In genomic region chr7:114959931-114960330, GRCh38 we compare ENCODE assay signal across 12 cellular contexts. TPM values are rescaled to one million over a fixed set of nuclear protein-coding genes. Genes with fewer than 3 reads are reported as not detected.
DNase-seq lines count a peak whose midpoint lies in the region; ATAC-seq and TF ChIP-seq lines count a peak whose summit lies in the region.
"Had no signal": no experiment of that assay in that cellular context is flagged by ENCODE, and none has a peak within 500 bp of the region (broad histone marks: within the 10 kb centered on the region; RNA-seq: fewer than 3 reads in every experiment).

No MANE protein-coding gene starts in this region.

- ATAC-seq in activated naive CD4-positive, alpha-beta T cell treated with anti-CD3 and anti-CD28 coated beads, Interleukin-2, amount 50 U/mL, for 72 hours = peak; percentile 79 to 91
- peak; percentile 77 for ATAC-seq in HG02763 (IDR thresholded peaks at IDR 0.05; ENCODE audit: unreplicated experiment)
- ATAC-seq in PC-3 = no peak
- ATAC-seq: left cardiac atrium, right lobe of liver had no signal

- H3F3A ChIP-seq in PC-3 (ENCODE audit: low read length, unreplicated experiment) = no peaks in the 10 kb centered on the region

- intact Hi-C loops in PC-3 (cut with micrococcal nuclease) = no loop called here

- H3K4me2 ChIP-seq in OCI-LY3 (ENCODE audit: low read length) (peak overlapping the region; percentile 57), PC-3 (ENCODE audit: low read length) (no peak overlapping the region)

- H3K79me2 ChIP-seq in OCI-LY3 (ENCODE audit: low read length) = peaks cover 100% of the 10 kb centered on the region
- H3K79me2 ChIP-seq in PC-3 (ENCODE audit: low read length) = no peaks in the 10 kb centered on the region

- H3K36me3 Mint-ChIP-seq in activated naive CD4-positive, alpha-beta T cell treated with anti-CD3 and anti-CD28 coated beads, Interleukin-2, amount 50 U/mL, for 72 hours = peaks cover 15 to 32% of the 10 kb centered on the region in 2 donors
- peaks cover 53% of the 10 kb centered on the region for H3K36me3 Mint-ChIP-seq in activated naive CD4-positive, alpha-beta T cell treated with anti-CD3 and anti-CD28 coated beads, Interleukin-2, amount 10 ng/mL, durations not matched to agents 7 days and 5 days

- no peak overlapping the region for H3K9ac ChIP-seq in OCI-LY3 (ENCODE audit: low read length)
- H3K9ac ChIP-seq in PC-3 (ENCODE audit: low read length) = no peak overlapping the region

- in situ Hi-C loops in G401 (cut with HindIII; ENCODE audit: low sequenced_read_pairs) = no loop called here

- H3K4me1 ChIP-seq in OCI-LY3 (ENCODE audit: low read length) (peaks cover 63% of the 10 kb centered on the region), PC-3 (ENCODE audit: insufficient read depth, low read length) (no peaks in the 10 kb centered on the region)
- H3K4me1 ChIP-seq: Peyer's patch, right lobe of liver had no signal

- H3K27ac ChIP-seq in OCI-LY3 (ENCODE audit: low read length) = peak overlapping the region; percentile 53
- H3K27ac ChIP-seq in PC-3 (ENCODE audit: low read length) = no peak overlapping the region
- H3K27ac ChIP-seq: Peyer's patch, right lobe of liver had no signal

- H3K36me3 ChIP-seq in OCI-LY3 (replicated peaks; ENCODE audit: low read depth, low read length) (peaks cover 52% of the 10 kb centered on the region), PC-3 (ENCODE audit: low read depth, low read length) (no peaks in the 10 kb centered on the region)
- H3K36me3 ChIP-seq: Peyer's patch, right lobe of liver had no signal

- no peaks in the 10 kb centered on the region for H3K9me2 ChIP-seq in PC-3 (replicated peaks; ENCODE audit: low read length)

- peak overlapping the region; percentile 30; the same call in 1 of the 2 replicates for H3K4me3 ChIP-seq in OCI-LY3 (ENCODE audit: low read length)
- H3K4me3 ChIP-seq in PC-3 (ENCODE audit: low read length) = no peak overlapping the region
- H3K4me3 ChIP-seq: Peyer's patch, right lobe of liver had no signal

- DNase-seq in activated naive CD4-positive, alpha-beta T cell treated with anti-CD3 and anti-CD28 coated beads, Interleukin-2, amount 50 U/mL, for 72 hours (ENCODE audit: low spot score in 2 of 2) = no peak
- DNase-seq in activated naive CD4-positive, alpha-beta T cell treated with anti-CD3 and anti-CD28 coated beads, Interleukin-2, amount 10 ng/mL, durations not matched to agents 7 days and 5 days = no peak
- DNase-seq in stromal cell of bone marrow (ENCODE audit: low read depth) = peak; percentile 82
- no peak for DNase-seq in G401 (ENCODE audit: low spot score)
- DNase-seq in PC-3 = no peak
- DNase-seq in NCI-H2029 treated with DMSO at 0.1 percent for 48 hours (lab: John Stamatoyannopoulos, UW) = no peak
- DNase-seq: activated CD4-positive, alpha-beta T cell treated with anti-CD3 and anti-CD28 coated beads, Interleukin-2, amount 50 U/mL, for 48 hours; left cardiac atrium; Peyer's patch; right lobe of liver had no signal

- no TSS peak for BruUV-seq in PC-3 (replicated peaks; lab: Mats Ljungman, UMichigan)

- peaks cover 0 to 3% of the 10 kb centered on the region in 2 donors for H3K9me3 Mint-ChIP-seq in activated naive CD4-positive, alpha-beta T cell treated with anti-CD3 and anti-CD28 coated beads, Interleukin-2, amount 50 U/mL, for 72 hours
- no peaks in the 10 kb centered on the region for H3K9me3 Mint-ChIP-seq in activated naive CD4-positive, alpha-beta T cell treated with anti-CD3 and anti-CD28 coated beads, Interleukin-2, amount 10 ng/mL, durations not matched to agents 7 days and 5 days

- POLR2A ChIA-PET in PC-3 (lab: Charles Lee; ENCODE audit: unreplicated experiment) = no interaction called here

- H4K20me1 ChIP-seq in OCI-LY3 (ENCODE audit: insufficient read depth, low read length) (peaks cover 94% of the 10 kb centered on the region), PC-3 (ENCODE audit: low read length) (no peaks in the 10 kb centered on the region)

- H3K4me3 Mint-ChIP-seq in activated naive CD4-positive, alpha-beta T cell treated with anti-CD3 and anti-CD28 coated beads, Interleukin-2, amount 10 ng/mL, durations not matched to agents 7 days and 5 days = no peak overlapping the region

- peaks cover 42% of the 10 kb centered on the region for H3K4me1 Mint-ChIP-seq in activated naive CD4-positive, alpha-beta T cell treated with anti-CD3 and anti-CD28 coated beads, Interleukin-2, amount 10 ng/mL, durations not matched to agents 7 days and 5 days

- H3K27me3 Mint-ChIP-seq in activated naive CD4-positive, alpha-beta T cell treated with anti-CD3 and anti-CD28 coated beads, Interleukin-2, amount 10 ng/mL, durations not matched to agents 7 days and 5 days = no peaks in the 10 kb centered on the region

- H3K27ac Mint-ChIP-seq in activated naive CD4-positive, alpha-beta T cell treated with anti-CD3 and anti-CD28 coated beads, Interleukin-2, amount 50 U/mL, for 72 hours = no peak overlapping the region
- no peak overlapping the region for H3K27ac Mint-ChIP-seq in activated naive CD4-positive, alpha-beta T cell treated with anti-CD3 and anti-CD28 coated beads, Interleukin-2, amount 10 ng/mL, durations not matched to agents 7 days and 5 days

- H2AFZ ChIP-seq in OCI-LY3 (ENCODE audit: low read depth, low read length) (no peak overlapping the region), PC-3 (ENCODE audit: low read length) (no peak overlapping the region)

- no peak for TF ChIP-seq CTCF in OCI-LY3 (IDR thresholded peaks at IDR 0.05; ENCODE audit: low read depth, low read length)
- no peak for TF ChIP-seq CTCF in PC-3 (conservative IDR thresholded peaks at IDR 0.05; ENCODE audit: low read depth, low read length)

- H3K27me3 ChIP-seq in OCI-LY3 (ENCODE audit: low read depth, low read length) = no peaks in the 10 kb centered on the region
- H3K27me3 ChIP-seq in PC-3 (ENCODE audit: low read length) = no peaks in the 10 kb centered on the region
- H3K27me3 ChIP-seq: Peyer's patch, right lobe of liver had no signal

- CTCF ChIA-PET in activated naive CD4-positive, alpha-beta T cell treated with anti-CD3 and anti-CD28 coated beads, Interleukin-2, amount 10 ng/mL, durations not matched to agents 7 days and 5 days (lab: Charles Lee) = no interaction called here
- CTCF ChIA-PET in PC-3 (lab: Charles Lee) = no interaction called here

- no peaks in the 10 kb centered on the region for H3K9me3 ChIP-seq in OCI-LY3 (ENCODE audit: insufficient read depth, low read length)
- H3K9me3 ChIP-seq in PC-3 (ENCODE audit: low read length) = no peaks in the 10 kb centered on the region
- H3K9me3 ChIP-seq: Peyer's patch, right lobe of liver had no signal

RNA-seq across cellular contexts. Expression of gene MDFIC, which starts 38.0 kb away (rescaled TPM):
- 10 to 100 TPM; 41.0 to 86.0 TPM for total RNA-seq in activated naive CD4-positive, alpha-beta T cell treated with anti-CD3 and anti-CD28 coated beads, Interleukin-2, amount 50 U/mL, for 72 hours
- 0.06 TPM in 1 of 2 replicates, not detected in the other for total RNA-seq in G401 (2014; rRNA removed; shearing (Covaris generic))
- total RNA-seq in PC-3 (2014; rRNA removed) = 31.6 and 33.9 TPM in 2 replicates

Comparison
In these comparisons a context has a peak if more than half of its experiments do, and no peak if none do; other contexts are left out.
1. RNA of gene MDFIC, which starts 38.0 kb away (total RNA-seq): 41.0 to 86.0 TPM in activated naive CD4-positive, alpha-beta T cell treated with anti-CD3 and anti-CD28 coated beads, Interleukin-2, amount 50 U/mL, for 72 hours and 31.6 to 33.9 TPM in PC-3; 0.06 TPM in G401; every median in the first group is over 10 times any median in the second.